1 cellular context compared by ENCODE assay signal in genomic region chr10:28909875-28910274, GRCh38.
TF ChIP-seq lines count a peak whose summit lies in the region.

No MANE protein-coding gene starts in this region.

TF ChIP-seq in K562, 482 proteins besides CTCF, POLR2A, EP300 and RAD21:
- TF ChIP-seq CLOCK (CRISPR knock-in tag; IDR thresholded peaks at IDR 0.05; ENCODE audit: borderline replicate concordance): no peak
- no peak for TF ChIP-seq ZBTB7A (IDR thresholded peaks at IDR 0.05; ENCODE audit: borderline replicate concordance, control insufficient read depth, low read depth, low read length)
- no peak for TF ChIP-seq NBN (IDR thresholded peaks at IDR 0.05; ENCODE audit: low read depth)
- no peak for TF ChIP-seq HDAC8 (tag; IDR thresholded peaks at IDR 0.05)
- TF ChIP-seq THRB (CRISPR knock-in tag; conservative IDR thresholded peaks at IDR 0.05): no peak
- no peak for TF ChIP-seq GABPB2 (CRISPR knock-in tag; conservative IDR thresholded peaks at IDR 0.05)
- TF ChIP-seq BDP1 (IDR thresholded peaks at IDR 0.05; ENCODE audit: insufficient read depth, insufficient read length): no peak
- no peak for TF ChIP-seq THAP7 (CRISPR knock-in tag; IDR thresholded peaks at IDR 0.05)
- no peak for TF ChIP-seq ZC3H4 (CRISPR knock-in tag; IDR thresholded peaks at IDR 0.05; ENCODE audit: borderline replicate concordance)
- TF ChIP-seq ZNF77 (CRISPR knock-in tag; IDR thresholded peaks at IDR 0.05): no peak
- TF ChIP-seq FOSL1 (tag; conservative IDR thresholded peaks at IDR 0.05): no peak
- TF ChIP-seq REST (CRISPR knock-in tag; IDR thresholded peaks at IDR 0.05; ENCODE audit: low read depth): no peak
- no peak for TF ChIP-seq NR4A1 (CRISPR knock-in tag; IDR thresholded peaks at IDR 0.05)
- TF ChIP-seq NR4A1 (tag; IDR thresholded peaks at IDR 0.05): no peak
- no peak for TF ChIP-seq GATAD2B (IDR thresholded peaks at IDR 0.05; ENCODE audit: borderline replicate concordance)
- no peak for TF ChIP-seq DPF2 (IDR thresholded peaks at IDR 0.05)
